ENCODE assay signal across 11 cellular contexts in genomic region chr7:106588576-106589494, GRCh38.
"Had no signal": no experiment of that assay in that cellular context is flagged by ENCODE, and none has a peak within 500 bp of the region (broad histone marks: within the 10 kb centered on the region; RNA-seq: fewer than 3 reads in every experiment).

No MANE protein-coding gene starts in this region.

- DNase-seq: activated gamma-delta T cell; activated naive CD8-positive, alpha-beta T cell treated with anti-CD3 and anti-CD28 coated beads, Interleukin-2, amount 10 ng/mL, durations not matched to agents 7 days and 5 days; activated T-cell treated with anti-CD3 and anti-CD28 coated beads, Interleukin-2, amount 50 U/mL, for 24 hours; aorta; kidney; left ventricle myocardium superior; pancreas; stimulated activated CD4-positive, alpha-beta T cell treated with anti-CD3 and anti-CD28 coated beads, Interleukin-2, amount 100 ng/mL, for 48 hours; stimulated activated naive CD4-positive, alpha-beta T cell treated with Interleukin-2 at 50 U/mL for 16 hours had no signal

- ATAC-seq: activated CD4-positive, CD25-positive, alpha-beta regulatory T cell treated with anti-CD3 and anti-CD28 coated beads, Interleukin-2, amount 50 U/mL, for 24 hours; left ventricle myocardium superior; pancreas had no signal

- H3K9me3 ChIP-seq: breast epithelium, pancreas had no signal

- H3K27ac ChIP-seq: breast epithelium, pancreas had no signal

- H3K4me3 ChIP-seq: breast epithelium, pancreas had no signal

- H3K27me3 ChIP-seq: breast epithelium, pancreas had no signal

- H3K4me1 ChIP-seq: breast epithelium had no signal

- H3K36me3 ChIP-seq: breast epithelium, pancreas had no signal
